In genomic region chr11:93686812-93687211, GRCh38 we compare ENCODE assay signal across 23 cellular contexts. TPM values are rescaled to one million over a fixed set of nuclear protein-coding genes. Genes with fewer than 3 reads are reported as not detected.
DNase-seq lines count a peak whose midpoint lies in the region; ATAC-seq, FAIRE-seq and TF ChIP-seq lines count a peak whose summit lies in the region.
"Had no signal": no experiment of that assay in that cellular context is flagged by ENCODE, and none has a peak within 500 bp of the region (broad histone marks: within the 10 kb centered on the region; RNA-seq: fewer than 3 reads in every experiment).

No MANE protein-coding gene starts in this region.

- H3K79me2 ChIP-seq in astrocyte (ENCODE audit: insufficient read depth, low read length), result no peaks in the 10 kb centered on the region

- TF ChIP-seq CTCF in astrocyte (IDR thresholded peaks at IDR 0.05; ENCODE audit: insufficient read depth, low read depth, low read length) (no peak), gastroesophageal sphincter (IDR thresholded peaks at IDR 0.05) (no peak), colonic mucosa (IDR thresholded peaks at IDR 0.05) (no peak), GM20000 (IDR thresholded peaks at IDR 0.05; ENCODE audit: extremely low read depth, missing control alignments) (no peak)

- H3K4me1 ChIP-seq in astrocyte (ENCODE audit: insufficient read depth, low read length) (no peaks in the 10 kb centered on the region), gastroesophageal sphincter (no peaks in the 10 kb centered on the region), skeletal muscle satellite cell (ENCODE audit: control insufficient read depth, insufficient read depth, low read length) (peaks cover 11% of the 10 kb centered on the region), colonic mucosa (no peaks in the 10 kb centered on the region)
- H3K4me1 ChIP-seq: Peyer's patch, sigmoid colon, transverse colon had no signal

- H3K4me1 Mint-ChIP-seq in T-helper 1 cell treated with Interleukin-12 subunit alpha and Interleukin-12 subunit beta and Interleukin-4 antibody, amounts not matched to agents 30 μg/mL and 1 μg/mL, for 36 hours (ENCODE audit: low read depth), result peaks cover 28% of the 10 kb centered on the region
- peaks cover 1% of the 10 kb centered on the region for H3K4me1 Mint-ChIP-seq in astrocyte (ENCODE audit: low read depth, unreplicated experiment)
- H3K4me1 Mint-ChIP-seq: nephron progenitor cell had no signal

- H3K36me3 ChIP-seq in astrocyte (ENCODE audit: insufficient read depth, low read length), result peaks cover 43% of the 10 kb centered on the region
- H3K36me3 ChIP-seq in gastroesophageal sphincter, result peaks cover 0 to 98% of the 10 kb centered on the region in 2 donors
- peaks cover 65% of the 10 kb centered on the region for H3K36me3 ChIP-seq in skeletal muscle satellite cell (ENCODE audit: insufficient read depth, low read length)
- no peaks in the 10 kb centered on the region for H3K36me3 ChIP-seq in colonic mucosa

- no peaks in the 10 kb centered on the region for H3K9me3 Mint-ChIP-seq in T-helper 1 cell treated with Interleukin-12 subunit alpha and Interleukin-12 subunit beta and Interleukin-4 antibody, amounts not matched to agents 30 μg/mL and 1 μg/mL, for 36 hours
- no peaks in the 10 kb centered on the region for H3K9me3 Mint-ChIP-seq in astrocyte (ENCODE audit: unreplicated experiment)
- H3K9me3 Mint-ChIP-seq: activated CD4-positive, alpha-beta memory T cell treated with anti-CD3 and anti-CD28 coated beads, Interleukin-2, amount 10 ng/mL, durations not matched to agents 7 days and 5 days; CD8-positive, alpha-beta memory T cell; nephron progenitor cell had no signal

- no peak overlapping the region for H3K4me3 ChIP-seq in astrocyte (ENCODE audit: insufficient read depth, low read depth, low read length)
- no peak overlapping the region for H3K4me3 ChIP-seq in gastroesophageal sphincter
- H3K4me3 ChIP-seq in skeletal muscle satellite cell (ENCODE audit: low read length), result no peak overlapping the region
- no peak overlapping the region for H3K4me3 ChIP-seq in colonic mucosa
- H3K4me3 ChIP-seq: GM12878, lung, Peyer's patch, sigmoid colon, transverse colon had no signal

- H3K27ac ChIP-seq in astrocyte (ENCODE audit: low read depth, low read length) (no peak overlapping the region), gastroesophageal sphincter (peak overlapping the region in 1 of 4 donors; percentile 7), colonic mucosa (no peak overlapping the region)
- H3K27ac ChIP-seq: 22Rv1, Peyer's patch, transverse colon had no signal

- H3K27ac Mint-ChIP-seq in T-helper 1 cell treated with Interleukin-12 subunit alpha and Interleukin-12 subunit beta and Interleukin-4 antibody, amounts not matched to agents 30 μg/mL and 1 μg/mL, for 36 hours, result peak overlapping the region; percentile 58
- no peak overlapping the region for H3K27ac Mint-ChIP-seq in astrocyte (ENCODE audit: unreplicated experiment)
- H3K27ac Mint-ChIP-seq: activated CD4-positive, alpha-beta memory T cell treated with anti-CD3 and anti-CD28 coated beads, Interleukin-2, amount 10 ng/mL, durations not matched to agents 7 days and 5 days; nephron progenitor cell had no signal

- FAIRE-seq in astrocyte (lab: Jason Lieb, UNC), result no peak
- FAIRE-seq: frontal cortex, GM12878, H54 had no signal

- H3K9ac ChIP-seq in astrocyte (ENCODE audit: low read length), result no peak overlapping the region
- H3K9ac ChIP-seq in skeletal muscle satellite cell (ENCODE audit: low read depth, low read length), result peak overlapping the region; percentile 42
- H3K9ac ChIP-seq in colonic mucosa (ENCODE audit: low read depth in 2 of 2, low read length in 2 of 2), result no peak overlapping the region

- H3K27me3 Mint-ChIP-seq in T-helper 1 cell treated with Interleukin-12 subunit alpha and Interleukin-12 subunit beta and Interleukin-4 antibody, amounts not matched to agents 30 μg/mL and 1 μg/mL, for 36 hours (ENCODE audit: low read depth), result no peaks in the 10 kb centered on the region
- H3K27me3 Mint-ChIP-seq in astrocyte (ENCODE audit: low read depth, unreplicated experiment), result no peaks in the 10 kb centered on the region
- H3K27me3 Mint-ChIP-seq: activated CD4-positive, alpha-beta memory T cell treated with anti-CD3 and anti-CD28 coated beads, Interleukin-2, amount 10 ng/mL, durations not matched to agents 7 days and 5 days; CD8-positive, alpha-beta memory T cell had no signal

- peak; percentile 68 for ATAC-seq in gastroesophageal sphincter
- ATAC-seq in HG02938 (IDR thresholded peaks at IDR 0.05; ENCODE audit: unreplicated experiment), result no peak
- ATAC-seq: GM12878 had no signal

- H4K20me1 ChIP-seq in astrocyte (ENCODE audit: insufficient read depth, low read length), result no peaks in the 10 kb centered on the region

- intact Hi-C loops in colonic mucosa (cut with DNase I), result no loop called here

- H3K9me3 ChIP-seq in astrocyte (ENCODE audit: insufficient read depth, low read depth, low read length) (no peaks in the 10 kb centered on the region), gastroesophageal sphincter (no peaks in the 10 kb centered on the region), skeletal muscle satellite cell (replicated peaks; ENCODE audit: low read length) (no peaks in the 10 kb centered on the region), colonic mucosa (no peaks in the 10 kb centered on the region)
- H3K9me3 ChIP-seq: Peyer's patch, sigmoid colon, transverse colon had no signal

- WGBS in gastroesophageal sphincter (ENCODE audit: low coverage in 1 of 2), 2 donors, result 25 to 32% methylated on average over 1 of the region's 1 CpG

- no peak overlapping the region for H3K4me3 Mint-ChIP-seq in T-helper 1 cell treated with Interleukin-12 subunit alpha and Interleukin-12 subunit beta and Interleukin-4 antibody, amounts not matched to agents 30 μg/mL and 1 μg/mL, for 36 hours
- H3K4me3 Mint-ChIP-seq in astrocyte (ENCODE audit: unreplicated experiment), result no peak overlapping the region
- H3K4me3 Mint-ChIP-seq: activated CD4-positive, alpha-beta memory T cell treated with anti-CD3 and anti-CD28 coated beads, Interleukin-2, amount 10 ng/mL, durations not matched to agents 7 days and 5 days; CD8-positive, alpha-beta memory T cell; nephron progenitor cell had no signal

- H3K27me3 ChIP-seq in astrocyte (ENCODE audit: insufficient read depth, low read length) (no peaks in the 10 kb centered on the region), gastroesophageal sphincter (no peaks in the 10 kb centered on the region), skeletal muscle satellite cell (ENCODE audit: control insufficient read depth, insufficient read depth, low read length) (no peaks in the 10 kb centered on the region), colonic mucosa (no peaks in the 10 kb centered on the region)
- H3K27me3 ChIP-seq: Peyer's patch, sigmoid colon, transverse colon had no signal

- no peak for DNase-seq in T-helper 1 cell
- peak; percentile 57 for DNase-seq in astrocyte (ENCODE audit: low read depth)
- no peak for DNase-seq in colonic mucosa
- DNase-seq in GM20000 (ENCODE audit: low spot score), result no peak
- DNase-seq: activated CD4-positive, alpha-beta memory T cell treated with anti-CD3 and anti-CD28 coated beads, Interleukin-2, amount 10 ng/mL, durations not matched to agents 7 days and 5 days; CD8-positive, alpha-beta memory T cell; effector memory CD4-positive, alpha-beta T cell; NCI-H2081 treated with DMSO at 0.1 percent for 48 hours; NCI-H774; nephron progenitor cell; Peyer's patch; sigmoid colon; stimulated activated CD4-positive, alpha-beta T cell treated with anti-CD3 and anti-CD28 coated beads, Interleukin-4, amount 100 ng/mL, for 1 hour; transverse colon had no signal

- peaks cover 57% of the 10 kb centered on the region for H3K36me3 Mint-ChIP-seq in T-helper 1 cell treated with Interleukin-12 subunit alpha and Interleukin-12 subunit beta and Interleukin-4 antibody, amounts not matched to agents 30 μg/mL and 1 μg/mL, for 36 hours (ENCODE audit: low read depth)
- H3K36me3 Mint-ChIP-seq in astrocyte (ENCODE audit: low read depth, unreplicated experiment), result peaks cover 14% of the 10 kb centered on the region

- TF ChIP-seq EP300 in gastroesophageal sphincter (IDR thresholded peaks at IDR 0.05), result no peak

- H3K4me2 ChIP-seq in astrocyte (ENCODE audit: low read length) (no peak overlapping the region), skeletal muscle satellite cell (ENCODE audit: low read length) (peak overlapping the region; percentile 57)

- no peak for TF ChIP-seq POLR2A in gastroesophageal sphincter (IDR thresholded peaks at IDR 0.05)

- H2AFZ ChIP-seq in astrocyte (ENCODE audit: low read depth, low read length), result no peak overlapping the region

RNA-seq across cellular contexts. Expression of gene CEP295, which starts 25.3 kb away (rescaled TPM):
- 10.3 and 11.3 TPM in 2 replicates for total RNA-seq in astrocyte
- 10 to 100 TPM; 15.8 to 20.8 (median 18.3) TPM for total RNA-seq in gastroesophageal sphincter
- 14.4 and 15.5 TPM in 2 replicates for total RNA-seq in skeletal muscle satellite cell (2012; rRNA removed)
- 10 to 100 TPM in 1 of 2 donors, 1 to 10 TPM in 1; 9.8 to 14.8 TPM for total RNA-seq in colonic mucosa

RNA-seq across cellular contexts. Expression of gene TAF1D, which starts 54.5 kb away (rescaled TPM):
- 131 and 145 TPM in 2 replicates for total RNA-seq in astrocyte
- 100 to 1,000 TPM in 1 of 4 donors, 10 to 100 TPM in 3; 28.3 to 114 (median 58.1) TPM for total RNA-seq in gastroesophageal sphincter
- total RNA-seq in skeletal muscle satellite cell (2012; rRNA removed), result 157 and 165 TPM in 2 replicates
- total RNA-seq in colonic mucosa, result 100 to 1,000 TPM in 1 of 2 donors, 10 to 100 TPM in 1; 73.7 to 100 TPM

RNA-seq across cellular contexts. Expression of gene C11orf54, which starts 54.7 kb away (rescaled TPM):
- total RNA-seq in astrocyte (12.7 and 14.8 TPM in 2 replicates), gastroesophageal sphincter (10 to 100 TPM; 33.8 to 81.4 (median 45.4) TPM), colonic mucosa (10 to 100 TPM; 37.1 to 59.4 TPM)
- 9.0 and 15.7 TPM in 2 replicates for total RNA-seq in skeletal muscle satellite cell (2012; rRNA removed)
